In genomic region chr5:154835701-154836052, GRCh38 we compare ENCODE assay signal across 1 cellular context. TPM values are rescaled to one million over a fixed set of nuclear protein-coding genes. Genes with fewer than 3 reads are reported as not detected.
"Had no signal": no experiment of that assay in that cellular context is flagged by ENCODE, and none has a peak within 500 bp of the region (broad histone marks: within the 10 kb centered on the region; RNA-seq: fewer than 3 reads in every experiment).

No MANE protein-coding gene starts in this region.

RNA-seq across cellular contexts. Expression of gene FAXDC2, which starts 14.7 kb away (rescaled TPM):
- total RNA-seq: activated CD4-positive, alpha-beta memory T cell treated with anti-CD3 and anti-CD28 coated beads, Interleukin-2, amount 10 ng/mL, durations not matched to agents 7 days and 5 days had no signal
